Comparison of ENCODE assay signal across 8 cellular contexts in the genomic region with DNA sequence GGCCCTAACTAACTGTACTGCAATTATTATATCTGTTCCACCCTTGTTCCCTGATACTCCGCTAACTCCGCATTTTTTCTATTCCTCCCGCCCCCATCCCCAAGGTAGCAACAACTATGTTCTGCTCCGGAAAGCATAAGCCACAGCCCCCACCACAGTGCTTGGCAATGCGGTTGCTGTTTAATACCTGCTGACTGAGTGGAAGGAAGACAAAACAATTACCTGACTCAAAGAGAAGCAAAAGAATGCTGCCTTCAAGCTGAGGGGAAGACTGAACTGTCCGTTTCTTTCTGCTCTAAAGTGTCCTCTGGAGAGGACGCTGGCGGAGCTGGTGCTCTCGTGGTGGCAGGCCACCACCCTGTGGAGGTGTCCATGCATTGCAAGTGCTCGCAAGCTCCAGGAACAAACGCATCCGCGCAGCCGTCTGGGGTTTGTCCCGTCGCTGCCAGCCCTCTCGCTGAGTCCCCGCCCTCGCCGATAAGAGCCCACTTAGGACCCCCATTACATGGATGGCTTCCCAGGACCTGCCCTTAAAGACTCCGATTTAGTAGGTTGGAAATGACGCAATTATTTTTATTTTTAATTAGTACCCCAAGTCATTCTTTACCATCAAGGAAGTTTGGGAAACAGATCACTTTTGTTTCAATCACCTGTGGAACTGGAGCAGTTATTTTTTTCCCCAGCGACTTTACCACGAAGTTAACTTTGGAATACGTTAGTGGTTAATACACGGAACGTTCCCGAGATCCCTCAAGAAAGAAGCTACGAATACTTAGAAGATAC. TPM values are rescaled to one million over a fixed set of nuclear protein-coding genes. Genes with fewer than 3 reads are reported as not detected.
DNase-seq lines count a peak whose midpoint lies in the region; ATAC-seq and FAIRE-seq lines count a peak whose summit lies in the region.

No MANE protein-coding gene starts in this region.

- no peaks in the 10 kb centered on the region for H3K9me3 ChIP-seq in small intestine (ENCODE audit: control insufficient read depth, low read depth)

- FAIRE-seq in small intestine (lab: Jason Lieb, UNC): no peak

- peak overlapping the region; percentile 22 to 80 for H3K4me3 ChIP-seq in small intestine (ENCODE audit: low read depth in 1 of 2, low read length in 2 of 2)

- H3K4me1 ChIP-seq in small intestine (ENCODE audit: control insufficient read depth in 2 of 2, insufficient read depth in 1 of 2, low read depth in 1 of 2, low read length in 1 of 2): peaks cover 0 to 8% of the 10 kb centered on the region in 2 donors

- peak; percentile 46 for ATAC-seq in HG02973 (IDR thresholded peaks at IDR 0.05; ENCODE audit: unreplicated experiment)

- DNase-seq in NCI-H2107 treated with DMSO at 0.1 percent for 48 hours (lab: John Stamatoyannopoulos, UW; ENCODE audit: unreplicated experiment) (peak; percentile 38), NCI-H2107 (lab: John Stamatoyannopoulos, UW) (no peak), NCI-H2081 (lab: John Stamatoyannopoulos, UW) (peak; percentile 73 to 81), UCSD-AML1 (lab: John Stamatoyannopoulos, UW; ENCODE audit: unreplicated experiment) (peak; percentile 86), brain pericyte (ENCODE audit: low read depth, low spot score) (peak; percentile 54), iPS-NIHi11 (ENCODE audit: low spot score) (peak; percentile 66), small intestine (peak; percentile 92)

- 6 to 12% (median 8%) methylated on average over 29 of the region's 29 CpGs for WGBS in small intestine, 3 donors

- no peaks in the 10 kb centered on the region for H3K36me3 ChIP-seq in small intestine (ENCODE audit: control insufficient read depth in 2 of 2, insufficient read depth in 2 of 2, low read length in 2 of 2)

- peak overlapping the region; percentile 99 to 100 for H3K27ac ChIP-seq in small intestine (ENCODE audit: low read depth in 1 of 2, low read length in 1 of 2)

- H3K27me3 ChIP-seq in small intestine (ENCODE audit: control insufficient read depth in 2 of 2, insufficient read depth in 2 of 2, low read length in 2 of 2): no peaks in the 10 kb centered on the region

RNA-seq across cellular contexts. Expression of a gene that starts 1.6 kb away (rescaled TPM):
- polyA plus RNA-seq in small intestine: 100 to 1,000 TPM; 417 to 708 (median 665) TPM

RNA-seq across cellular contexts. Expression of a gene that starts 15.9 kb away (rescaled TPM):
- 1,000 to 10,000 TPM in 2 of 3 donors, 100 to 1,000 TPM in 1; 601 to 1,249 (median 1,170) TPM for polyA plus RNA-seq in small intestine

RNA-seq across cellular contexts. Expression of a gene that starts 26.3 kb away (rescaled TPM):
- 1 to 10 TPM; 1.5 to 2.9 (median 2.7) TPM for polyA plus RNA-seq in small intestine
